In the genomic region with DNA sequence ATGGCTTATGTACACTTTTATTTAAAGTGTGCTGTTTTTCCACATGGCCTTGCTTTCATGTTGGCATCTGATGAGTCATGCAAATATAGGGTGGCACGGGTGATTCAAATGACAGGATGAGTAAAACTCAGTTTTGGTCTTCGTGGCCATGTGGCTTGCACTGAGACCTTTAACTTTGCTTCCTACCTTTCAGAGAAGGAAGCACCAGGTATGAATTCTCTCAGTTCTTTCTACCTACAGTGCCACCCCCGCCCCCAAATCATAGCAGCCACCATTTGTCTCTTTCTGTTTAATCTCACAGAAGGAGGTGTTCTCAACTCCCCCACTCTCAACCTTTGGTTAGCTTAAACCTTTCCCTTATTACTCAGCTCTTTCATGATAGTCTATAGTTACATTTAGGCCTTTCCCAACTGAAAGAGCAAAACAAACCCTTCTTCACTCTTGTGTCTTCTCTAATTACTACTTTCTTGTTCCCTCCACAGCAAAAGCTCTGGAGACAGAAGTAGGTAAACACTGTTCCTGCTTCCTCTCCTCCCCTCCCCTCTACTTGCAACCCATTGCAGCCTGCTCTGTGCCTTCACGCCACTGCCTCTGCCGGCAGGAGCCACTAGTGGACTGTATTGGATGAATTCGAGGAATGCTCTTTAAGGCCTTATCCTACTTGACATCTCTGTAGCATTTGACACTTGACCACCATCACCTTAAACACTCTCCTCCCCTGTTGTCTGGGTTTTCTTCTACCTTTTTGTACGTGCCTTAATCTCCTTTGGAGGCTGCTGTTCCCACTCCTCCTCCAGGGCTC, we compare ENCODE assay signal across 8 cellular contexts.
DNase-seq lines count a peak whose midpoint lies in the region; ATAC-seq and TF ChIP-seq lines count a peak whose summit lies in the region.

No MANE protein-coding gene starts in this region.

- no peaks in the 10 kb centered on the region for H3K27me3 Mint-ChIP-seq in CD8-positive, alpha-beta T cell (ENCODE audit: low read depth)
- H3K27me3 Mint-ChIP-seq in activated CD8-positive, alpha-beta T cell treated with anti-CD3 and anti-CD28 coated beads, Interleukin-2, amount 10 ng/mL, durations not matched to agents 7 days and 5 days (ENCODE audit: low read depth): no peaks in the 10 kb centered on the region

- no peaks in the 10 kb centered on the region for H3K27me3 ChIP-seq in CD8-positive, alpha-beta T cell (ENCODE audit: insufficient read depth, low read length)

- no peaks in the 10 kb centered on the region for H3K36me3 ChIP-seq in CD8-positive, alpha-beta T cell (ENCODE audit: insufficient read depth, low read length)

- intact Hi-C loops in CD8-positive, alpha-beta T cell (cut with DNase I, micrococcal nuclease): no loop called here
- intact Hi-C loops in Right ventricle myocardium superior (cut with DNase I): no loop called here

- no peaks in the 10 kb centered on the region for H3K9me3 ChIP-seq in CD8-positive, alpha-beta T cell (ENCODE audit: low read length)

- H3K4me1 Mint-ChIP-seq in CD8-positive, alpha-beta T cell (ENCODE audit: low read depth): peaks cover 66% of the 10 kb centered on the region
- H3K4me1 Mint-ChIP-seq in activated CD8-positive, alpha-beta T cell treated with anti-CD3 and anti-CD28 coated beads, Interleukin-2, amount 10 ng/mL, durations not matched to agents 7 days and 5 days (ENCODE audit: low read depth): peaks cover 32% of the 10 kb centered on the region

- POLR2A ChIA-PET in CD8-positive, alpha-beta T cell (lab: Charles Lee): interaction anchor here (0.6 kb wide), 1 partner anchor 58 kb away, joined by 3 read pairs; no protein-coding TSS in a partner anchor
- POLR2A ChIA-PET in activated CD8-positive, alpha-beta T cell treated with anti-CD3 and anti-CD28 coated beads, Interleukin-2, amount 10 ng/mL, durations not matched to agents 7 days and 5 days (lab: Charles Lee): no interaction called here

- H3K9me3 Mint-ChIP-seq in CD8-positive, alpha-beta T cell: no peaks in the 10 kb centered on the region
- no peaks in the 10 kb centered on the region for H3K9me3 Mint-ChIP-seq in activated CD8-positive, alpha-beta T cell treated with anti-CD3 and anti-CD28 coated beads, Interleukin-2, amount 10 ng/mL, durations not matched to agents 7 days and 5 days (ENCODE audit: insufficient read depth)

- DNase-seq in CD8-positive, alpha-beta T cell: peak in 1 of 7 experiments; percentile 17
- peak; percentile 27 for DNase-seq in activated CD8-positive, alpha-beta T cell treated with anti-CD3 and anti-CD28 coated beads, Interleukin-2, amount 10 ng/mL, durations not matched to agents 7 days and 5 days
- no peak for DNase-seq in Right ventricle myocardium superior
- peak; percentile 63 for DNase-seq in stimulated activated CD4-positive, alpha-beta T cell treated with anti-CD3 and anti-CD28 coated beads, Interleukin-15, amount 100 ng/mL, for 24 hours
- DNase-seq in KG1 (lab: John Stamatoyannopoulos, UW): no peak
- DNase-seq in HuH-7 (ENCODE audit: low spot score): no peak
- DNase-seq in NCI-H1105 (lab: John Stamatoyannopoulos, UW): no peak

- H3K27ac Mint-ChIP-seq in CD8-positive, alpha-beta T cell: peak overlapping the region; percentile 12
- H3K27ac Mint-ChIP-seq in activated CD8-positive, alpha-beta T cell treated with anti-CD3 and anti-CD28 coated beads, Interleukin-2, amount 10 ng/mL, durations not matched to agents 7 days and 5 days: no peak overlapping the region

- H3K4me3 ChIP-seq in CD8-positive, alpha-beta T cell (ENCODE audit: low read depth, low read length): no peak overlapping the region

- H3K4me3 Mint-ChIP-seq in CD8-positive, alpha-beta T cell: no peak overlapping the region
- H3K4me3 Mint-ChIP-seq in activated CD8-positive, alpha-beta T cell treated with anti-CD3 and anti-CD28 coated beads, Interleukin-2, amount 10 ng/mL, durations not matched to agents 7 days and 5 days: no peak overlapping the region

- ATAC-seq in CD8-positive, alpha-beta T cell: peak; percentile 51
- peak; percentile 45 for ATAC-seq in HG02798 (IDR thresholded peaks at IDR 0.05; ENCODE audit: poor library complexity, unreplicated experiment)
- no peak for ATAC-seq in activated CD8-positive, alpha-beta T cell treated with anti-CD3 and anti-CD28 coated beads, Interleukin-2, amount 10 ng/mL, durations not matched to agents 7 days and 5 days
- peak; percentile 25 for ATAC-seq in Right ventricle myocardium superior (ENCODE audit: poor library complexity)

- no peak for TF ChIP-seq CTCF in CD8-positive, alpha-beta T cell (IDR thresholded peaks at IDR 0.05)

- H3K4me1 ChIP-seq in CD8-positive, alpha-beta T cell (ENCODE audit: insufficient read depth, low read length): peaks cover 18% of the 10 kb centered on the region

- no peak overlapping the region for H3K27ac ChIP-seq in CD8-positive, alpha-beta T cell (ENCODE audit: low read depth, low read length)

- CTCF ChIA-PET in CD8-positive, alpha-beta T cell (lab: Charles Lee): no interaction called here
- CTCF ChIA-PET in activated CD8-positive, alpha-beta T cell treated with anti-CD3 and anti-CD28 coated beads, Interleukin-2, amount 10 ng/mL, durations not matched to agents 7 days and 5 days (lab: Charles Lee): interaction anchor here (0.5 to 1.5 kb wide), 3 partner anchors 51 to 136 kb away, joined by 3 to 6 read pairs (median 3); no protein-coding TSS in a partner anchor

- peaks cover 34% of the 10 kb centered on the region for H3K36me3 Mint-ChIP-seq in CD8-positive, alpha-beta T cell
- peaks cover 35% of the 10 kb centered on the region for H3K36me3 Mint-ChIP-seq in activated CD8-positive, alpha-beta T cell treated with anti-CD3 and anti-CD28 coated beads, Interleukin-2, amount 10 ng/mL, durations not matched to agents 7 days and 5 days (ENCODE audit: low read depth)

Comparison
In these comparisons a context has a peak if more than half of its experiments do, and no peak if none do; other contexts are left out.
1. DNase-seq: peak in activated CD8-positive, alpha-beta T cell treated with anti-CD3 and anti-CD28 coated beads, Interleukin-2, amount 10 ng/mL, durations not matched to agents 7 days and 5 days (single experiment) and stimulated activated CD4-positive, alpha-beta T cell treated with anti-CD3 and anti-CD28 coated beads, Interleukin-15, amount 100 ng/mL, for 24 hours (single experiment); none in Right ventricle myocardium superior (single experiment), KG1 (single experiment), HuH-7 (single experiment) and NCI-H1105 (single experiment).